8 cellular contexts compared by ENCODE assay signal in genomic region chr1:25487628-25488027, GRCh38. TPM values are rescaled to one million over a fixed set of nuclear protein-coding genes. Genes with fewer than 3 reads are reported as not detected.
DNase-seq lines count a peak whose midpoint lies in the region; ATAC-seq and TF ChIP-seq lines count a peak whose summit lies in the region.
"Had no signal": no experiment of that assay in that cellular context is flagged by ENCODE, and none has a peak within 500 bp of the region (broad histone marks: within the 10 kb centered on the region; RNA-seq: fewer than 3 reads in every experiment).

No MANE protein-coding gene starts in this region.

- CTCF ChIA-PET in PC-3 (lab: Charles Lee): interaction anchor here (0.6 kb wide), 1 partner anchor 335 kb away, joined by 3 read pairs; no protein-coding TSS in a partner anchor

- H3K4me3 ChIP-seq in GM12865 (ENCODE audit: low read depth, low read length): no peak overlapping the region
- no peak overlapping the region for H3K4me3 ChIP-seq in PC-3 (ENCODE audit: low read length)
- no peak overlapping the region for H3K4me3 ChIP-seq in gastrocnemius medialis
- H3K4me3 ChIP-seq: sigmoid colon had no signal

- no peaks in the 10 kb centered on the region for H3K27me3 ChIP-seq in PC-3 (ENCODE audit: low read length)
- H3K27me3 ChIP-seq in gastrocnemius medialis: no peaks in the 10 kb centered on the region
- H3K27me3 ChIP-seq: sigmoid colon had no signal

- no peak for ATAC-seq in PC-3
- no peak for ATAC-seq in gastrocnemius medialis
- no peak for ATAC-seq in GM19463 (IDR thresholded peaks at IDR 0.05; ENCODE audit: unreplicated experiment)
- no peak for ATAC-seq in HG03432 (IDR thresholded peaks at IDR 0.05; ENCODE audit: unreplicated experiment)
- no peak for ATAC-seq in HG02642 (IDR thresholded peaks at IDR 0.05; ENCODE audit: poor library complexity, unreplicated experiment)

- H3K4me1 ChIP-seq in PC-3 (ENCODE audit: insufficient read depth, low read length) (no peaks in the 10 kb centered on the region), gastrocnemius medialis (peaks cover 13 to 18% of the 10 kb centered on the region in 2 donors)

- no peaks in the 10 kb centered on the region for H4K20me1 ChIP-seq in PC-3 (ENCODE audit: low read length)

- peaks cover 19% of the 10 kb centered on the region for H3K36me3 ChIP-seq in PC-3 (ENCODE audit: low read depth, low read length)
- H3K36me3 ChIP-seq in gastrocnemius medialis: peaks cover 6 to 73% of the 10 kb centered on the region in 2 donors

- H3K79me2 ChIP-seq in PC-3 (ENCODE audit: low read length): no peaks in the 10 kb centered on the region

- H2AFZ ChIP-seq in PC-3 (ENCODE audit: low read length): no peak overlapping the region

- BruUV-seq in PC-3 (replicated peaks; lab: Mats Ljungman, UMichigan): no TSS peak

- TF ChIP-seq CTCF in GM12865 (IDR thresholded peaks at IDR 0.05; ENCODE audit: insufficient read depth, low read depth, low read length, missing control alignments): peak; percentile 59
- TF ChIP-seq CTCF in PC-3 (conservative IDR thresholded peaks at IDR 0.05; ENCODE audit: low read depth, low read length): peak; percentile 80
- TF ChIP-seq CTCF in gastrocnemius medialis (IDR thresholded peaks at IDR 0.05 in 4 of 5, conservative IDR thresholded peaks at IDR 0.05 in 1 of 5): peak in 4 of 5 experiments; percentile 8 to 41 (median 25)

- POLR2A ChIA-PET in PC-3 (lab: Charles Lee; ENCODE audit: unreplicated experiment): no interaction called here

- H3K9me2 ChIP-seq in PC-3 (replicated peaks; ENCODE audit: low read length): no peaks in the 10 kb centered on the region

- H3K9me3 ChIP-seq in PC-3 (ENCODE audit: low read length): no peaks in the 10 kb centered on the region
- H3K9me3 ChIP-seq in gastrocnemius medialis: no peaks in the 10 kb centered on the region
- H3K9me3 ChIP-seq: sigmoid colon had no signal

- in situ Hi-C loops in gastrocnemius medialis (cut with MboI; ENCODE audit: low sequenced_read_pairs in 4 of 4): no loop called here

- intact Hi-C loops in PC-3 (cut with micrococcal nuclease) (no loop called here), gastrocnemius medialis (cut with DNase I; ENCODE audit: low total_unique reads) (no loop called here)

- H3F3A ChIP-seq in PC-3 (ENCODE audit: low read length, unreplicated experiment): no peaks in the 10 kb centered on the region

- H3K27ac ChIP-seq in PC-3 (ENCODE audit: low read length): no peak overlapping the region
- no peak overlapping the region for H3K27ac ChIP-seq in gastrocnemius medialis
- H3K27ac ChIP-seq: sigmoid colon had no signal

- TF ChIP-seq POLR2A in gastrocnemius medialis (IDR thresholded peaks at IDR 0.05): no peak

- H3K9ac ChIP-seq in PC-3 (ENCODE audit: low read length): no peak overlapping the region

- H3K4me2 ChIP-seq in PC-3 (ENCODE audit: low read length): no peak overlapping the region

- peak; percentile 29 for DNase-seq in GM12865 (ENCODE audit: low read depth)
- peak; percentile 27 for DNase-seq in PC-3
- DNase-seq in central memory CD4-positive, alpha-beta T cell: peak; percentile 23
- DNase-seq in gastrocnemius medialis: no peak
- DNase-seq: sigmoid colon had no signal

RNA-seq across cellular contexts. Expression of gene LDLRAP1, which starts 55.8 kb away (rescaled TPM):
- total RNA-seq in PC-3 (2014; rRNA removed) (26.5 and 31.6 TPM in 2 replicates), gastrocnemius medialis (10 to 100 TPM in 3 of 4 donors, 1 to 10 TPM in 1; 10.0 to 17.9 (median 14.2) TPM)

RNA-seq across cellular contexts. Expression of gene MACO1, which starts 56.9 kb away (rescaled TPM):
- total RNA-seq in PC-3 (2014; rRNA removed): 13.6 and 14.0 TPM in 2 replicates
- total RNA-seq in gastrocnemius medialis: 10 to 100 TPM; 38.8 to 74.6 (median 44.8) TPM

Comparison
In these comparisons a context has a peak if more than half of its experiments do, and no peak if none do; other contexts are left out.
1. DNase-seq: peak in GM12865 (single experiment), PC-3 (single experiment) and central memory CD4-positive, alpha-beta T cell (single experiment); none in gastrocnemius medialis (0 of 2).
2. CTCF ChIP-seq: peak in every context shown above with its lines; median percentile 80 in PC-3; 59 in GM12865; 25 in gastrocnemius medialis.